ENCODE assay signal across 3 cellular contexts in genomic region chr16:19372541-19372940, GRCh38. TPM values are rescaled to one million over a fixed set of nuclear protein-coding genes. Genes with fewer than 3 reads are reported as not detected.
"Had no signal": no experiment of that assay in that cellular context is flagged by ENCODE, and none has a peak within 500 bp of the region (broad histone marks: within the 10 kb centered on the region; RNA-seq: fewer than 3 reads in every experiment).

No MANE protein-coding gene starts in this region.

RNA-seq across cellular contexts. Expression of gene TMC5, which starts 45.1 kb away (rescaled TPM):
- total RNA-seq: HT1080, IMR-90 had no signal
- polyA plus RNA-seq: IgD-negative memory B cell, IMR-90 had no signal
